Comparison of ENCODE assay signal across 2 cellular contexts in genomic region chr3:47399531-47400270, GRCh38.
A peak's percentile ranks its signal among the peaks of the same experiment; 100 is the strongest.
TF ChIP-seq lines count a peak whose summit lies in the region.

No MANE protein-coding gene starts in this region.

TF ChIP-seq in K562, 482 proteins besides CTCF, POLR2A, EP300 and RAD21:
- TF ChIP-seq HNRNPH1 (optimal IDR thresholded peaks at IDR 0.05; ENCODE audit: low read depth, low read length): no peak
- peak; percentile 43; the same call in 1 of the 2 replicates for TF ChIP-seq SPI1 (IDR thresholded peaks at IDR 0.05; ENCODE audit: borderline replicate concordance, low read depth, low read length)
- no peak for TF ChIP-seq TCF7 (IDR thresholded peaks at IDR 0.05; ENCODE audit: borderline replicate concordance)
TF ChIP-seq in K562: peak in this region for 1.

TF ChIP-seq in HepG2, 621 proteins besides CTCF, POLR2A, EP300 and RAD21:
- TF ChIP-seq MIER2 (CRISPR knock-in tag; IDR thresholded peaks at IDR 0.05) (no peak), ZNF24 (IDR thresholded peaks at IDR 0.05) (no peak), FOXP4 (CRISPR knock-in tag; IDR thresholded peaks at IDR 0.05) (no peak)
